1 cellular context compared by ENCODE assay signal in the genomic region with DNA sequence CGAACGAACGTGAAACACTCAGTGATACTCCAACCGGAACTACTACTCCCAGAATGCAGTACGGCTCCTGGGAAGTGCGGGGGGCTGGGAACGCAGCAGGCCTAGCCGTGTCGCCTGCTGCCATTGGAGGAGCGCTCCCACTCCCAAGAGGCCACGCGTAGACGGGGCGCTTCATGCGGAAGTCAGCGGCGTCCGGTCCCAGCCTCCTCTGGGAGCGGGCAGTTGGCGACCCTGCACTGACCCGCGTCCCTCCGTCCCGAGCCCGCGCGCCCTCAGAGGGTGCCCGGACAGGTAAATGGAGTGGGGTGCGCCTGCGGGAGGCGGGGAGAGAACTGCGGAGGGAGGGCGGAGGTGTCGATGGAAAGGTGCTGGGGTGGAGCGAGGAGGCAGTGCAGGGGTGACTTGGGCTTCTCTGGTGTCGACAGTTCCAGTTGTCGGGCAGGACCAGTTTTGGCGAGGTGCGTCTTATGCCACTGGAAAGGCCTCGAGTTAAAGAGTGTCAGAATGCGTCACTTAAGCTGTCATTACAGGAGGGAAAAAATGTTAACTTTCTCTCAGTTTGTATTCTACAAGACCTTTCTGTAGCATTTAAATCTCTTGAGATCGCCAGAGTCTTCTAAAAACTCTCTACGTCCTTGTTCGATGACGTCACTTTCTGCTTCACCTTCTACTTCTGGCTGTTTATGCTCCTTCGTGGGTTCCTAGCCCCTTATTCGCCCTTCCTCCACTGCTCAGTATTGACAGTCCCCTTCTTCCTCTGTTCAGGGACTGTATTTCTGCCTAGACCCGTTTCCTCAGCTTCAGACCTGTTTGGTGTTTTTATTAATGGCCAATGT.
TF ChIP-seq lines count a peak whose summit lies in the region.

A gene with protein sequence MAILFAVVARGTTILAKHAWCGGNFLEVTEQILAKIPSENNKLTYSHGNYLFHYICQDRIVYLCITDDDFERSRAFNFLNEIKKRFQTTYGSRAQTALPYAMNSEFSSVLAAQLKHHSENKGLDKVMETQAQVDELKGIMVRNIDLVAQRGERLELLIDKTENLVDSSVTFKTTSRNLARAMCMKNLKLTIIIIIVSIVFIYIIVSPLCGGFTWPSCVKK (plus strand): TSS at position 188 of the 836 bp plus-strand sequence. CDS start 8,122 bp downstream, outside the sequence.

TF ChIP-seq in K562, 482 proteins besides CTCF, POLR2A, EP300 and RAD21 (continued from another document and continues in another):
- TF ChIP-seq, protein P1, sequence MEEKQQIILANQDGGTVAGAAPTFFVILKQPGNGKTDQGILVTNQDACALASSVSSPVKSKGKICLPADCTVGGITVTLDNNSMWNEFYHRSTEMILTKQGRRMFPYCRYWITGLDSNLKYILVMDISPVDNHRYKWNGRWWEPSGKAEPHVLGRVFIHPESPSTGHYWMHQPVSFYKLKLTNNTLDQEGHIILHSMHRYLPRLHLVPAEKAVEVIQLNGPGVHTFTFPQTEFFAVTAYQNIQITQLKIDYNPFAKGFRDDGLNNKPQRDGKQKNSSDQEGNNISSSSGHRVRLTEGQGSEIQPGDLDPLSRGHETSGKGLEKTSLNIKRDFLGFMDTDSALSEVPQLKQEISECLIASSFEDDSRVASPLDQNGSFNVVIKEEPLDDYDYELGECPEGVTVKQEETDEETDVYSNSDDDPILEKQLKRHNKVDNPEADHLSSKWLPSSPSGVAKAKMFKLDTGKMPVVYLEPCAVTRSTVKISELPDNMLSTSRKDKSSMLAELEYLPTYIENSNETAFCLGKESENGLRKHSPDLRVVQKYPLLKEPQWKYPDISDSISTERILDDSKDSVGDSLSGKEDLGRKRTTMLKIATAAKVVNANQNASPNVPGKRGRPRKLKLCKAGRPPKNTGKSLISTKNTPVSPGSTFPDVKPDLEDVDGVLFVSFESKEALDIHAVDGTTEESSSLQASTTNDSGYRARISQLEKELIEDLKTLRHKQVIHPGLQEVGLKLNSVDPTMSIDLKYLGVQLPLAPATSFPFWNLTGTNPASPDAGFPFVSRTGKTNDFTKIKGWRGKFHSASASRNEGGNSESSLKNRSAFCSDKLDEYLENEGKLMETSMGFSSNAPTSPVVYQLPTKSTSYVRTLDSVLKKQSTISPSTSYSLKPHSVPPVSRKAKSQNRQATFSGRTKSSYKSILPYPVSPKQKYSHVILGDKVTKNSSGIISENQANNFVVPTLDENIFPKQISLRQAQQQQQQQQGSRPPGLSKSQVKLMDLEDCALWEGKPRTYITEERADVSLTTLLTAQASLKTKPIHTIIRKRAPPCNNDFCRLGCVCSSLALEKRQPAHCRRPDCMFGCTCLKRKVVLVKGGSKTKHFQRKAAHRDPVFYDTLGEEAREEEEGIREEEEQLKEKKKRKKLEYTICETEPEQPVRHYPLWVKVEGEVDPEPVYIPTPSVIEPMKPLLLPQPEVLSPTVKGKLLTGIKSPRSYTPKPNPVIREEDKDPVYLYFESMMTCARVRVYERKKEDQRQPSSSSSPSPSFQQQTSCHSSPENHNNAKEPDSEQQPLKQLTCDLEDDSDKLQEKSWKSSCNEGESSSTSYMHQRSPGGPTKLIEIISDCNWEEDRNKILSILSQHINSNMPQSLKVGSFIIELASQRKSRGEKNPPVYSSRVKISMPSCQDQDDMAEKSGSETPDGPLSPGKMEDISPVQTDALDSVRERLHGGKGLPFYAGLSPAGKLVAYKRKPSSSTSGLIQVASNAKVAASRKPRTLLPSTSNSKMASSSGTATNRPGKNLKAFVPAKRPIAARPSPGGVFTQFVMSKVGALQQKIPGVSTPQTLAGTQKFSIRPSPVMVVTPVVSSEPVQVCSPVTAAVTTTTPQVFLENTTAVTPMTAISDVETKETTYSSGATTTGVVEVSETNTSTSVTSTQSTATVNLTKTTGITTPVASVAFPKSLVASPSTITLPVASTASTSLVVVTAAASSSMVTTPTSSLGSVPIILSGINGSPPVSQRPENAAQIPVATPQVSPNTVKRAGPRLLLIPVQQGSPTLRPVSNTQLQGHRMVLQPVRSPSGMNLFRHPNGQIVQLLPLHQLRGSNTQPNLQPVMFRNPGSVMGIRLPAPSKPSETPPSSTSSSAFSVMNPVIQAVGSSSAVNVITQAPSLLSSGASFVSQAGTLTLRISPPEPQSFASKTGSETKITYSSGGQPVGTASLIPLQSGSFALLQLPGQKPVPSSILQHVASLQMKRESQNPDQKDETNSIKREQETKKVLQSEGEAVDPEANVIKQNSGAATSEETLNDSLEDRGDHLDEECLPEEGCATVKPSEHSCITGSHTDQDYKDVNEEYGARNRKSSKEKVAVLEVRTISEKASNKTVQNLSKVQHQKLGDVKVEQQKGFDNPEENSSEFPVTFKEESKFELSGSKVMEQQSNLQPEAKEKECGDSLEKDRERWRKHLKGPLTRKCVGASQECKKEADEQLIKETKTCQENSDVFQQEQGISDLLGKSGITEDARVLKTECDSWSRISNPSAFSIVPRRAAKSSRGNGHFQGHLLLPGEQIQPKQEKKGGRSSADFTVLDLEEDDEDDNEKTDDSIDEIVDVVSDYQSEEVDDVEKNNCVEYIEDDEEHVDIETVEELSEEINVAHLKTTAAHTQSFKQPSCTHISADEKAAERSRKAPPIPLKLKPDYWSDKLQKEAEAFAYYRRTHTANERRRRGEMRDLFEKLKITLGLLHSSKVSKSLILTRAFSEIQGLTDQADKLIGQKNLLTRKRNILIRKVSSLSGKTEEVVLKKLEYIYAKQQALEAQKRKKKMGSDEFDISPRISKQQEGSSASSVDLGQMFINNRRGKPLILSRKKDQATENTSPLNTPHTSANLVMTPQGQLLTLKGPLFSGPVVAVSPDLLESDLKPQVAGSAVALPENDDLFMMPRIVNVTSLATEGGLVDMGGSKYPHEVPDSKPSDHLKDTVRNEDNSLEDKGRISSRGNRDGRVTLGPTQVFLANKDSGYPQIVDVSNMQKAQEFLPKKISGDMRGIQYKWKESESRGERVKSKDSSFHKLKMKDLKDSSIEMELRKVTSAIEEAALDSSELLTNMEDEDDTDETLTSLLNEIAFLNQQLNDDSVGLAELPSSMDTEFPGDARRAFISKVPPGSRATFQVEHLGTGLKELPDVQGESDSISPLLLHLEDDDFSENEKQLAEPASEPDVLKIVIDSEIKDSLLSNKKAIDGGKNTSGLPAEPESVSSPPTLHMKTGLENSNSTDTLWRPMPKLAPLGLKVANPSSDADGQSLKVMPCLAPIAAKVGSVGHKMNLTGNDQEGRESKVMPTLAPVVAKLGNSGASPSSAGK (IDR thresholded peaks at IDR 0.05): no peak
- TF ChIP-seq KDM2B (CRISPR knock-in tag; IDR thresholded peaks at IDR 0.05) (no peak), ZNF224 (CRISPR knock-in tag; IDR thresholded peaks at IDR 0.05) (no peak), MCM5 (IDR thresholded peaks at IDR 0.05; ENCODE audit: low read depth) (no peak), TGIF2 (CRISPR knock-in tag; IDR thresholded peaks at IDR 0.05) (no peak), CEBPG (CRISPR knock-in tag; IDR thresholded peaks at IDR 0.05) (0 out of 2 replicates have a peak, but pooled peaks have one; percentile 19), CEBPG (tag; conservative IDR thresholded peaks at IDR 0.05 in 1 of 2, IDR thresholded peaks at IDR 0.05 in 1 of 2) (no peak), KAT7 (CRISPR knock-in tag; IDR thresholded peaks at IDR 0.05; ENCODE audit: borderline replicate concordance) (0 out of 2 replicates have a peak, but pooled peaks have one; percentile 34), SMC3 (conservative IDR thresholded peaks at IDR 0.05; ENCODE audit: insufficient read depth, low read depth, low read length) (no peak), HCFC1 (IDR thresholded peaks at IDR 0.05; ENCODE audit: low read depth, low read length) (peak; percentile 97), TCF7 (IDR thresholded peaks at IDR 0.05; ENCODE audit: borderline replicate concordance) (no peak), ZBTB1 (CRISPR knock-in tag; IDR thresholded peaks at IDR 0.05; ENCODE audit: borderline replicate concordance, low read depth) (no peak), THRAP3 (IDR thresholded peaks at IDR 0.05; ENCODE audit: borderline replicate concordance) (no peak), LCOR (CRISPR knock-in tag; IDR thresholded peaks at IDR 0.05) (peak; percentile 40; the same call in 1 of the 2 replicates)
- TF ChIP-seq, protein P2, sequence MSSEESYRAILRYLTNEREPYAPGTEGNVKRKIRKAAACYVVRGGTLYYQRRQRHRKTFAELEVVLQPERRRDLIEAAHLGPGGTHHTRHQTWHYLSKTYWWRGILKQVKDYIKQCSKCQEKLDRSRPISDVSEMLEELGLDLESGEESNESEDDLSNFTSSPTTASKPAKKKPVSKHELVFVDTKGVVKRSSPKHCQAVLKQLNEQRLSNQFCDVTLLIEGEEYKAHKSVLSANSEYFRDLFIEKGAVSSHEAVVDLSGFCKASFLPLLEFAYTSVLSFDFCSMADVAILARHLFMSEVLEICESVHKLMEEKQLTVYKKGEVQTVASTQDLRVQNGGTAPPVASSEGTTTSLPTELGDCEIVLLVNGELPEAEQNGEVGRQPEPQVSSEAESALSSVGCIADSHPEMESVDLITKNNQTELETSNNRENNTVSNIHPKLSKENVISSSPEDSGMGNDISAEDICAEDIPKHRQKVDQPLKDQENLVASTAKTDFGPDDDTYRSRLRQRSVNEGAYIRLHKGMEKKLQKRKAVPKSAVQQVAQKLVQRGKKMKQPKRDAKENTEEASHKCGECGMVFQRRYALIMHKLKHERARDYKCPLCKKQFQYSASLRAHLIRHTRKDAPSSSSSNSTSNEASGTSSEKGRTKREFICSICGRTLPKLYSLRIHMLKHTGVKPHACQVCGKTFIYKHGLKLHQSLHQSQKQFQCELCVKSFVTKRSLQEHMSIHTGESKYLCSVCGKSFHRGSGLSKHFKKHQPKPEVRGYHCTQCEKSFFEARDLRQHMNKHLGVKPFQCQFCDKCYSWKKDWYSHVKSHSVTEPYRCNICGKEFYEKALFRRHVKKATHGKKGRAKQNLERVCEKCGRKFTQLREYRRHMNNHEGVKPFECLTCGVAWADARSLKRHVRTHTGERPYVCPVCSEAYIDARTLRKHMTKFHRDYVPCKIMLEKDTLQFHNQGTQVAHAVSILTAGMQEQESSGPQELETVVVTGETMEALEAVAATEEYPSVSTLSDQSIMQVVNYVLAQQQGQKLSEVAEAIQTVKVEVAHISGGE (CRISPR knock-in tag; IDR thresholded peaks at IDR 0.05): peak in 1 of 3 experiments; percentile 67; a peak in 2 of 6 replicates
- TF ChIP-seq, protein P3, sequence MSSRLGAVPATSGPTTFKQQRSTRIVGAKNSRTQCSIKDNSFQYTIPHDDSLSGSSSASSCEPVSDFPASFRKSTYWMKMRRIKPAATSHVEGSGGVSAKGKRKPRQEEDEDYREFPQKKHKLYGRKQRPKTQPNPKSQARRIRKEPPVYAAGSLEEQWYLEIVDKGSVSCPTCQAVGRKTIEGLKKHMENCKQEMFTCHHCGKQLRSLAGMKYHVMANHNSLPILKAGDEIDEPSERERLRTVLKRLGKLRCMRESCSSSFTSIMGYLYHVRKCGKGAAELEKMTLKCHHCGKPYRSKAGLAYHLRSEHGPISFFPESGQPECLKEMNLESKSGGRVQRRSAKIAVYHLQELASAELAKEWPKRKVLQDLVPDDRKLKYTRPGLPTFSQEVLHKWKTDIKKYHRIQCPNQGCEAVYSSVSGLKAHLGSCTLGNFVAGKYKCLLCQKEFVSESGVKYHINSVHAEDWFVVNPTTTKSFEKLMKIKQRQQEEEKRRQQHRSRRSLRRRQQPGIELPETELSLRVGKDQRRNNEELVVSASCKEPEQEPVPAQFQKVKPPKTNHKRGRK (tag; IDR thresholded peaks at IDR 0.05): no peak
- TF ChIP-seq, protein P4, sequence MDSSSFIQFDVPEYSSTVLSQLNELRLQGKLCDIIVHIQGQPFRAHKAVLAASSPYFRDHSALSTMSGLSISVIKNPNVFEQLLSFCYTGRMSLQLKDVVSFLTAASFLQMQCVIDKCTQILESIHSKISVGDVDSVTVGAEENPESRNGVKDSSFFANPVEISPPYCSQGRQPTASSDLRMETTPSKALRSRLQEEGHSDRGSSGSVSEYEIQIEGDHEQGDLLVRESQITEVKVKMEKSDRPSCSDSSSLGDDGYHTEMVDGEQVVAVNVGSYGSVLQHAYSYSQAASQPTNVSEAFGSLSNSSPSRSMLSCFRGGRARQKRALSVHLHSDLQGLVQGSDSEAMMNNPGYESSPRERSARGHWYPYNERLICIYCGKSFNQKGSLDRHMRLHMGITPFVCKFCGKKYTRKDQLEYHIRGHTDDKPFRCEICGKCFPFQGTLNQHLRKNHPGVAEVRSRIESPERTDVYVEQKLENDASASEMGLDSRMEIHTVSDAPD (CRISPR knock-in tag; IDR thresholded peaks at IDR 0.05): no peak
- TF ChIP-seq, protein P5, sequence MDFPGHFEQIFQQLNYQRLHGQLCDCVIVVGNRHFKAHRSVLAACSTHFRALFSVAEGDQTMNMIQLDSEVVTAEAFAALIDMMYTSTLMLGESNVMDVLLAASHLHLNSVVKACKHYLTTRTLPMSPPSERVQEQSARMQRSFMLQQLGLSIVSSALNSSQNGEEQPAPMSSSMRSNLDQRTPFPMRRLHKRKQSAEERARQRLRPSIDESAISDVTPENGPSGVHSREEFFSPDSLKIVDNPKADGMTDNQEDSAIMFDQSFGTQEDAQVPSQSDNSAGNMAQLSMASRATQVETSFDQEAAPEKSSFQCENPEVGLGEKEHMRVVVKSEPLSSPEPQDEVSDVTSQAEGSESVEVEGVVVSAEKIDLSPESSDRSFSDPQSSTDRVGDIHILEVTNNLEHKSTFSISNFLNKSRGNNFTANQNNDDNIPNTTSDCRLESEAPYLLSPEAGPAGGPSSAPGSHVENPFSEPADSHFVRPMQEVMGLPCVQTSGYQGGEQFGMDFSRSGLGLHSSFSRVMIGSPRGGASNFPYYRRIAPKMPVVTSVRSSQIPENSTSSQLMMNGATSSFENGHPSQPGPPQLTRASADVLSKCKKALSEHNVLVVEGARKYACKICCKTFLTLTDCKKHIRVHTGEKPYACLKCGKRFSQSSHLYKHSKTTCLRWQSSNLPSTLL (IDR thresholded peaks at IDR 0.05): no peak
- TF ChIP-seq, protein P6, sequence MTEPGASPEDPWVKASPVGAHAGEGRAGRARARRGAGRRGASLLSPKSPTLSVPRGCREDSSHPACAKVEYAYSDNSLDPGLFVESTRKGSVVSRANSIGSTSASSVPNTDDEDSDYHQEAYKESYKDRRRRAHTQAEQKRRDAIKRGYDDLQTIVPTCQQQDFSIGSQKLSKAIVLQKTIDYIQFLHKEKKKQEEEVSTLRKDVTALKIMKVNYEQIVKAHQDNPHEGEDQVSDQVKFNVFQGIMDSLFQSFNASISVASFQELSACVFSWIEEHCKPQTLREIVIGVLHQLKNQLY (CRISPR knock-in tag; conservative IDR thresholded peaks at IDR 0.05): no peak
- TF ChIP-seq, protein P7, sequence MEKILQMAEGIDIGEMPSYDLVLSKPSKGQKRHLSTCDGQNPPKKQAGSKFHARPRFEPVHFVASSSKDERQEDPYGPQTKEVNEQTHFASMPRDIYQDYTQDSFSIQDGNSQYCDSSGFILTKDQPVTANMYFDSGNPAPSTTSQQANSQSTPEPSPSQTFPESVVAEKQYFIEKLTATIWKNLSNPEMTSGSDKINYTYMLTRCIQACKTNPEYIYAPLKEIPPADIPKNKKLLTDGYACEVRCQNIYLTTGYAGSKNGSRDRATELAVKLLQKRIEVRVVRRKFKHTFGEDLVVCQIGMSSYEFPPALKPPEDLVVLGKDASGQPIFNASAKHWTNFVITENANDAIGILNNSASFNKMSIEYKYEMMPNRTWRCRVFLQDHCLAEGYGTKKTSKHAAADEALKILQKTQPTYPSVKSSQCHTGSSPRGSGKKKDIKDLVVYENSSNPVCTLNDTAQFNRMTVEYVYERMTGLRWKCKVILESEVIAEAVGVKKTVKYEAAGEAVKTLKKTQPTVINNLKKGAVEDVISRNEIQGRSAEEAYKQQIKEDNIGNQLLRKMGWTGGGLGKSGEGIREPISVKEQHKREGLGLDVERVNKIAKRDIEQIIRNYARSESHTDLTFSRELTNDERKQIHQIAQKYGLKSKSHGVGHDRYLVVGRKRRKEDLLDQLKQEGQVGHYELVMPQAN (IDR thresholded peaks at IDR 0.05; ENCODE audit: borderline replicate concordance): peak; percentile 90
- TF ChIP-seq, protein P8, sequence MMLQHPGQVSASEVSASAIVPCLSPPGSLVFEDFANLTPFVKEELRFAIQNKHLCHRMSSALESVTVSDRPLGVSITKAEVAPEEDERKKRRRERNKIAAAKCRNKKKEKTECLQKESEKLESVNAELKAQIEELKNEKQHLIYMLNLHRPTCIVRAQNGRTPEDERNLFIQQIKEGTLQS (IDR thresholded peaks at IDR 0.05): peak; percentile 99
- TF ChIP-seq, protein P8 (CRISPR knock-in tag; conservative IDR thresholded peaks at IDR 0.05): no peak
